ENCODE assay signal across 5 cellular contexts in genomic region chrX:121863976-121864375, GRCh38.
"Had no signal": no experiment of that assay in that cellular context is flagged by ENCODE, and none has a peak within 500 bp of the region (broad histone marks: within the 10 kb centered on the region; RNA-seq: fewer than 3 reads in every experiment).

No MANE protein-coding gene starts in this region.

- H3K4me3 ChIP-seq: GM23338, K562 had no signal

- H3K4me2 ChIP-seq: GM23338 had no signal

- ATAC-seq: GM23338, K562 had no signal

- DNase-seq: H9, HCEC 1CT, IMR-90 had no signal
